ENCODE assay signal across 28 cellular contexts in genomic region chr10:112409755-112410154, GRCh38. TPM values are rescaled to one million over a fixed set of nuclear protein-coding genes. Genes with fewer than 3 reads are reported as not detected.
"Had no signal": no experiment of that assay in that cellular context is flagged by ENCODE, and none has a peak within 500 bp of the region (broad histone marks: within the 10 kb centered on the region; RNA-seq: fewer than 3 reads in every experiment).

No MANE protein-coding gene starts in this region.

- H3K4me3 Mint-ChIP-seq: endodermal cell; immature natural killer cell; memory B cell; natural killer cell; stimulated activated memory B cell treated with anti-CD40 and anti-IgM and Interleukin-4, amounts not matched to agents 10 μg/mL and 1 μg/mL and 100 μg/mL, for 72 hours; type B pancreatic cell had no signal

- H3K4me1 ChIP-seq: esophagus squamous epithelium, left ventricle myocardium inferior, right lobe of liver, testis, tibial artery had no signal

- H3K27me3 ChIP-seq: esophagus squamous epithelium, ovary, right lobe of liver, testis, tibial artery had no signal

- H3K27ac Mint-ChIP-seq: endodermal cell; stimulated activated memory B cell treated with anti-CD40 and anti-IgM and Interleukin-4, amounts not matched to agents 10 μg/mL and 1 μg/mL and 100 μg/mL, for 72 hours; type B pancreatic cell had no signal

- H3K4me3 ChIP-seq: dorsolateral prefrontal cortex, esophagus squamous epithelium, left ventricle myocardium inferior, lung, ovary, right lobe of liver, testis, tibial artery had no signal

- H3K9me3 ChIP-seq: esophagus squamous epithelium, left ventricle myocardium inferior, ovary, right lobe of liver, testis, tibial artery had no signal

- H3K4me1 Mint-ChIP-seq: immature natural killer cell, natural killer cell had no signal

- H3K36me3 Mint-ChIP-seq: type B pancreatic cell had no signal

- H3K36me3 ChIP-seq: ovary, tibial artery had no signal

- H3K27ac ChIP-seq: dorsolateral prefrontal cortex, epithelial cell of prostate, esophagus squamous epithelium, left ventricle myocardium inferior, ovary, right lobe of liver, testis, tibial artery had no signal

- H3K9me3 Mint-ChIP-seq: immature natural killer cell, memory B cell, natural killer cell had no signal

- DNase-seq: dorsolateral prefrontal cortex; effector CD4-positive, alpha-beta T cell; endodermal cell; esophagus squamous epithelium; hypothalamus; immature natural killer cell; islet precursor cell; kidney glomerular epithelial cell; left colon; left ventricle myocardium inferior; natural killer cell; occipital lobe; ovary; posterior cingulate gyrus; retina; right lobe of liver; stimulated activated CD4-positive, alpha-beta T cell treated with anti-CD3 and anti-CD28 coated beads, Interleukin-2, amount 100 ng/mL, for 24 hours; stimulated activated CD4-positive, alpha-beta T cell treated with anti-CD3 and anti-CD28 coated beads, Interleukin-4, amount 100 ng/mL, for 24 hours; stimulated activated naive CD8-positive, alpha-beta T cell treated with anti-CD3 and anti-CD28 coated beads, Interleukin-15, Interleukin-2, amounts not matched to agents 100 U/mL and 50 U/mL, for 24 hours; substantia nigra; testis; tibial artery had no signal

- ATAC-seq: natural killer cell; right lobe of liver; stimulated activated memory B cell treated with anti-CD40 and anti-IgM and Interleukin-4, amounts not matched to agents 10 μg/mL and 1 μg/mL and 100 μg/mL, for 72 hours; stimulated activated naive CD8-positive, alpha-beta T cell treated with anti-CD3 and anti-CD28 coated beads, Interleukin-15, Interleukin-2, amounts not matched to agents 100 U/mL and 50 U/mL, for 24 hours had no signal

RNA-seq across cellular contexts. Expression of gene ACSL5, which starts 35.8 kb away (rescaled TPM):
- total RNA-seq: endodermal cell had no signal
- polyA plus RNA-seq: neural cell had no signal
